Comparison of ENCODE assay signal across 19 cellular contexts in the genomic region with DNA sequence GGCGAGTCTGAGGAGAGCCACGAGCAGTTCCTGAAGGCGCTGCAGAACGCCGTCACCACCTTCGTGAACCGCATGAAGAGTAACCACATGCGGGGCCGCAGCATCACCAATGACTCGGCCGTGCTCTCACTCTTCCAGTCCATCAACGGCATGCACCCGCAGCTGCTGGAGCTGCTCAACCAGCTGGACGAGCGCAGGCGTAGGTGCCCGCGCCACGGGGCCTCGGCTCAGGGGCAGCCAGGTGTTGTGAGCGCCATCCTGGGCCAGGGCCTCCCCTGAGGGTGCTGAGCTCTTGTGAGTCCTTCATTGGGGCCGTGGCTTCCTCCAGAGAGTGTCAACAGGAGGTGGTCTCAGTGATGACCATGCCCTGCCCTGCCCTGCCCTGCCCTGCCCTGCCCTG.
"Had no signal": no experiment of that assay in that cellular context is flagged by ENCODE, and none has a peak within 500 bp of the region (broad histone marks: within the 10 kb centered on the region; RNA-seq: fewer than 3 reads in every experiment).

No MANE protein-coding gene starts in this region.

- H3K27me3 Mint-ChIP-seq: naive thymus-derived CD4-positive, alpha-beta T cell; stimulated activated naive CD8-positive, alpha-beta T cell treated with anti-CD3 and anti-CD28 coated beads, Interleukin-15, Interleukin-2, amounts not matched to agents 100 ng/mL and 50 ng/mL, for 24 hours had no signal

- H3K27me3 ChIP-seq: esophagus muscularis mucosa, gastrocnemius medialis, heart right ventricle, testis, tibial nerve had no signal

- H3K4me3 Mint-ChIP-seq: naive thymus-derived CD4-positive, alpha-beta T cell; nephron progenitor cell; stimulated activated effector memory CD8-positive, alpha-beta T cell treated with anti-CD3 and anti-CD28 coated beads, Interleukin-12 subunit alpha, Interleukin-12 subunit beta, amount 100 ng/mL, for 72 hours; stimulated activated naive CD8-positive, alpha-beta T cell treated with anti-CD3 and anti-CD28 coated beads, Interleukin-15, Interleukin-2, amounts not matched to agents 100 ng/mL and 50 ng/mL, for 24 hours had no signal

- H3K27ac ChIP-seq: esophagus muscularis mucosa, testis, tibial nerve had no signal

- H3K9me3 ChIP-seq: esophagus muscularis mucosa, gastrocnemius medialis, heart right ventricle, testis, tibial nerve had no signal

- H3K9me3 Mint-ChIP-seq: naive thymus-derived CD4-positive, alpha-beta T cell; stimulated activated effector memory CD8-positive, alpha-beta T cell treated with anti-CD3 and anti-CD28 coated beads, Interleukin-12 subunit alpha, Interleukin-12 subunit beta, amount 100 ng/mL, for 72 hours; stimulated activated naive CD8-positive, alpha-beta T cell treated with anti-CD3 and anti-CD28 coated beads, Interleukin-15, Interleukin-2, amounts not matched to agents 100 ng/mL and 50 ng/mL, for 24 hours had no signal

- H3K4me1 ChIP-seq: testis had no signal

- H3K4me3 ChIP-seq: esophagus muscularis mucosa, gastrocnemius medialis, heart right ventricle, testis, tibial nerve had no signal

- ATAC-seq: gastrocnemius medialis; naive thymus-derived CD4-positive, alpha-beta T cell; stimulated activated effector memory CD8-positive, alpha-beta T cell treated with anti-CD3 and anti-CD28 coated beads, Interleukin-12 subunit alpha, Interleukin-12 subunit beta, amount 100 ng/mL, for 72 hours had no signal

- H3K27ac Mint-ChIP-seq: naive thymus-derived CD4-positive, alpha-beta T cell; nephron progenitor cell; stimulated activated effector memory CD8-positive, alpha-beta T cell treated with anti-CD3 and anti-CD28 coated beads, Interleukin-12 subunit alpha, Interleukin-12 subunit beta, amount 100 ng/mL, for 72 hours; stimulated activated naive CD8-positive, alpha-beta T cell treated with anti-CD3 and anti-CD28 coated beads, Interleukin-15, Interleukin-2, amounts not matched to agents 100 ng/mL and 50 ng/mL, for 24 hours had no signal

- DNase-seq: cortex of kidney; effector memory CD4-positive, alpha-beta T cell; gastrocnemius medialis; heart right ventricle; hypothalamus; kidney glomerular epithelial cell; mammary epithelial cell; naive thymus-derived CD4-positive, alpha-beta T cell; nephron progenitor cell; posterior cingulate gyrus; small intestine; stimulated activated CD4-positive, alpha-beta T cell treated with anti-CD3 and anti-CD28 coated beads, Interleukin-12 subunit alpha, Interleukin-12 subunit beta, amount 100 ng/mL, for 4 hours; stimulated activated CD4-positive, alpha-beta T cell treated with anti-CD3 and anti-CD28 coated beads, Interleukin-2, amount 100 ng/mL, for 48 hours; stimulated activated CD8-positive, alpha-beta memory T cell treated with anti-CD3 and anti-CD28 coated beads, Interleukin-4, amount 100 ng/mL, for 48 hours; testis had no signal
